Comparison of ENCODE assay signal across 19 cellular contexts in genomic region chr5:142298789-142299188, GRCh38. TPM values are rescaled to one million over a fixed set of nuclear protein-coding genes. Genes with fewer than 3 reads are reported as not detected.
DNase-seq lines count a peak whose midpoint lies in the region; ATAC-seq and TF ChIP-seq lines count a peak whose summit lies in the region.
"Had no signal": no experiment of that assay in that cellular context is flagged by ENCODE, and none has a peak within 500 bp of the region (broad histone marks: within the 10 kb centered on the region; RNA-seq: fewer than 3 reads in every experiment).

No MANE protein-coding gene starts in this region.

- TF ChIP-seq RAD21 in IMR-90 (IDR thresholded peaks at IDR 0.05; ENCODE audit: low read length): no peak

- H3K9ac ChIP-seq in IMR-90 (ENCODE audit: low read depth, low read length) (no peak overlapping the region), mesenchymal stem cell (ENCODE audit: low read length) (no peak overlapping the region)
- H3K9ac ChIP-seq: BLaER1 had no signal

- H3K36me3 Mint-ChIP-seq in chondrocyte (ENCODE audit: low read depth): no peaks in the 10 kb centered on the region
- H3K36me3 Mint-ChIP-seq: CD14-positive monocyte; CD4-positive, alpha-beta memory T cell had no signal

- no peak overlapping the region for H2BK15ac ChIP-seq in IMR-90 (ENCODE audit: low read depth, low read length)
- no peak overlapping the region for H2BK15ac ChIP-seq in mesenchymal stem cell (ENCODE audit: low read depth, poor library complexity, severe bottlenecking)

- H4K20me1 ChIP-seq in IMR-90 (ENCODE audit: insufficient read depth, low read length): peaks cover 4% of the 10 kb centered on the region
- H4K20me1 ChIP-seq: BLaER1 had no signal

- no peak overlapping the region for H3K56ac ChIP-seq in IMR-90 (ENCODE audit: extremely low read depth, insufficient read depth, low read length)

- TF ChIP-seq CTCF in IMR-90 (conservative IDR thresholded peaks at IDR 0.05; ENCODE audit: low read depth, low read length) (no peak), chondrocyte (IDR thresholded peaks at IDR 0.05) (no peak), transverse colon (IDR thresholded peaks at IDR 0.05) (no peak)

- H4K91ac ChIP-seq in IMR-90 (ENCODE audit: insufficient read depth, low read depth, low read length): 0 out of 2 replicates have a peak overlapping the region, but pooled peaks have one; percentile 12
- no peak overlapping the region for H4K91ac ChIP-seq in mesenchymal stem cell (ENCODE audit: low read length)

- no peak overlapping the region for H3K4me3 Mint-ChIP-seq in chondrocyte (ENCODE audit: unreplicated experiment)
- H3K4me3 Mint-ChIP-seq: CD14-positive monocyte; CD4-positive, alpha-beta memory T cell; GM23338; IgD-negative memory B cell had no signal

- in situ Hi-C loops in IMR-90 (cut with MboI; ENCODE audit: low sequenced_read_pairs) (no loop called here), transverse colon (cut with MboI; ENCODE audit: low pct_ligation_motif_present in 1 of 4, low pct_unique_long_range_greater_than_20kb in 1 of 4, low sequenced_read_pairs in 3 of 4) (no loop called here)

- H3K9me3 Mint-ChIP-seq in chondrocyte (ENCODE audit: low read depth): no peaks in the 10 kb centered on the region
- H3K9me3 Mint-ChIP-seq: GM23338, IgD-negative memory B cell had no signal

- H2AK5ac ChIP-seq in IMR-90 (ENCODE audit: low read depth, low read length) (no peak overlapping the region), mesenchymal stem cell (ENCODE audit: low read length, severe bottlenecking) (peak overlapping the region; percentile 54)

- H4K8ac ChIP-seq in IMR-90 (ENCODE audit: low read depth in 2 of 2, low read length in 2 of 2) (0 out of 4 replicates have a peak overlapping the region, but pooled peaks of 1 of the 2 experiments have one; percentile 12), mesenchymal stem cell (ENCODE audit: low read length) (no peak overlapping the region)

- no peaks in the 10 kb centered on the region for H3K27me3 ChIP-seq in IMR-90 (ENCODE audit: control insufficient read depth, insufficient read depth, low read length)
- no peaks in the 10 kb centered on the region for H3K27me3 ChIP-seq in mesenchymal stem cell (ENCODE audit: control insufficient read depth in 1 of 2, insufficient read depth in 1 of 2, low read length in 2 of 2)
- no peaks in the 10 kb centered on the region for H3K27me3 ChIP-seq in transverse colon
- H3K27me3 ChIP-seq: BLaER1 had no signal

- H3K4me1 ChIP-seq in IMR-90 (ENCODE audit: control insufficient read depth, insufficient read depth, low read length): peaks cover 19% of the 10 kb centered on the region
- H3K4me1 ChIP-seq in mesenchymal stem cell (ENCODE audit: control insufficient read depth, insufficient read depth, low read depth, low read length): peaks cover 16% of the 10 kb centered on the region
- H3K4me1 ChIP-seq in transverse colon: peaks cover 5 to 39% (median 27%) of the 10 kb centered on the region in 4 donors

- H3K4ac ChIP-seq in IMR-90 (ENCODE audit: low read depth, low read length) (peak overlapping the region; percentile 44; the same call in 1 of the 2 replicates), mesenchymal stem cell (ENCODE audit: low read depth in 1 of 2, low read length in 2 of 2) (no peak overlapping the region)

- no peak for TF ChIP-seq EP300 in transverse colon (IDR thresholded peaks at IDR 0.05; ENCODE audit: low read depth)

- CTCF ChIA-PET in IMR-90 (lab: Yijun Ruan, JAX): interaction anchor here (0.9 kb wide), 1 partner anchor 250 kb away, joined by 3 read pairs; no protein-coding TSS in a partner anchor

- H2BK5ac ChIP-seq in IMR-90 (ENCODE audit: low read depth, low read length, poor library complexity, severe bottlenecking): no peak overlapping the region
- H2BK5ac ChIP-seq in mesenchymal stem cell (ENCODE audit: low read depth, low read length, poor library complexity, severe bottlenecking): no peak overlapping the region

- H3K4me2 ChIP-seq in IMR-90 (ENCODE audit: low read depth, low read length) (no peak overlapping the region), mesenchymal stem cell (ENCODE audit: low read length, poor library complexity, severe bottlenecking) (no peak overlapping the region)
- H3K4me2 ChIP-seq: BLaER1, GM23338 had no signal

- dilution Hi-C loops in IMR-90 (cut with HindIII; ENCODE audit: low sequenced_read_pairs, unreplicated experiment): no loop called here

- 0% methylated on average over 1 of the region's 6 CpGs; no CpG with 5 or more reads in 1 of the 2 experiments for WGBS in IMR-90 (ENCODE audit: extremely low coverage in 2 of 2, insufficient read length in 1 of 2), 2 experiments
- WGBS in mesenchymal stem cell: 81% methylated on average over 5 of the region's 6 CpGs
- 52 to 55% methylated on average over 6 of the region's 6 CpGs for WGBS in transverse colon (ENCODE audit: low coverage in 1 of 2), 2 donors

- TF ChIP-seq POLR2A in IMR-90 (IDR thresholded peaks at IDR 0.05; ENCODE audit: low read depth, low read length): no peak
- no peak for TF ChIP-seq POLR2A in transverse colon (IDR thresholded peaks at IDR 0.05)

- H3K14ac ChIP-seq in IMR-90 (replicated peaks; ENCODE audit: low read depth, low read length) (no peak overlapping the region), mesenchymal stem cell (ENCODE audit: low read length in 2 of 2) (no peak overlapping the region)

- H3K9me1 ChIP-seq in IMR-90 (ENCODE audit: insufficient read depth, low read length): peaks cover 23% of the 10 kb centered on the region

- peaks cover 37% of the 10 kb centered on the region for H3K4me1 Mint-ChIP-seq in chondrocyte (ENCODE audit: low read depth)
- H3K4me1 Mint-ChIP-seq: CD14-positive monocyte, IgD-negative memory B cell had no signal

- H3K9me3 ChIP-seq in IMR-90 (ENCODE audit: control insufficient read depth, insufficient read depth, low read length) (no peaks in the 10 kb centered on the region), mesenchymal stem cell (ENCODE audit: control insufficient read depth, low read length) (no peaks in the 10 kb centered on the region), transverse colon (no peaks in the 10 kb centered on the region)
- H3K9me3 ChIP-seq: BLaER1 had no signal

- H3K27ac ChIP-seq in IMR-90 (ENCODE audit: insufficient read depth, low read length) (no peak overlapping the region), mesenchymal stem cell (ENCODE audit: low read length, poor library complexity, severe bottlenecking) (no peak overlapping the region), transverse colon (peak overlapping the region in 2 of 4 donors; percentile 9 to 29)
- H3K27ac ChIP-seq: BLaER1 had no signal

- no peak overlapping the region for H2AFZ ChIP-seq in IMR-90 (replicated peaks; ENCODE audit: low read length, poor library complexity)
- no peak overlapping the region for H2AFZ ChIP-seq in mesenchymal stem cell (ENCODE audit: low read depth, low read length)
- H2AFZ ChIP-seq: GM23338 had no signal

- no peak overlapping the region for H2AK9ac ChIP-seq in IMR-90 (replicated peaks; ENCODE audit: low read depth, low read length, poor library complexity)

- H3K4me3 ChIP-seq in IMR-90 (ENCODE audit: insufficient read depth, low read depth, low read length) (no peak overlapping the region), mesenchymal stem cell (ENCODE audit: insufficient read depth in 1 of 2, low read depth in 1 of 2, low read length in 2 of 2) (no peak overlapping the region), transverse colon (no peak overlapping the region)
- H3K4me3 ChIP-seq: BLaER1, GM12878, GM23338 had no signal

- H4K5ac ChIP-seq in IMR-90 (ENCODE audit: low read depth, low read length): no peak overlapping the region

- H3K18ac ChIP-seq in IMR-90 (ENCODE audit: low read depth, low read length): no peak overlapping the region
- no peak overlapping the region for H3K18ac ChIP-seq in mesenchymal stem cell (ENCODE audit: low read depth in 1 of 2, low read length in 2 of 2)

- H2BK12ac ChIP-seq in mesenchymal stem cell (ENCODE audit: low read length in 2 of 2): no peak overlapping the region

- no peaks in the 10 kb centered on the region for H3K36me3 ChIP-seq in IMR-90 (ENCODE audit: control insufficient read depth, insufficient read depth, low read length)
- H3K36me3 ChIP-seq in mesenchymal stem cell (ENCODE audit: control insufficient read depth in 1 of 2, insufficient read depth in 2 of 2, low read depth in 1 of 2, low read length in 2 of 2): peaks cover 5 to 18% of the 10 kb centered on the region in 2 experiments
- no peaks in the 10 kb centered on the region for H3K36me3 ChIP-seq in transverse colon
- H3K36me3 ChIP-seq: BLaER1 had no signal

- DNase-seq in IMR-90: no peak
- no peak for DNase-seq in chondrocyte (ENCODE audit: low spot score)
- no peak for DNase-seq in mesenchymal stem cell
- DNase-seq in transverse colon: peak; percentile 36
- no peak for DNase-seq in anterior cingulate cortex (lab: John Stamatoyannopoulos, UW)
- no peak for DNase-seq in NCI-H345 treated with DMSO at 0.1 percent for 48 hours (lab: John Stamatoyannopoulos, UW; ENCODE audit: unreplicated experiment)
- DNase-seq: 8988T; Calu3; CD4-positive, alpha-beta memory T cell; DND-41; EL; H7 had no signal

- intact Hi-C loops in IMR-90 (cut with micrococcal nuclease): no loop called here
- intact Hi-C loops in transverse colon (cut with DNase I; ENCODE audit: low total_unique reads): no loop called here

- peak overlapping the region; percentile 47; the same call in 1 of the 2 replicates for H2BK20ac ChIP-seq in IMR-90 (ENCODE audit: low read depth, low read length)

- no peaks in the 10 kb centered on the region for H3K27me3 Mint-ChIP-seq in chondrocyte (ENCODE audit: low read depth)

- H2BK120ac ChIP-seq in IMR-90 (ENCODE audit: low read depth, low read length): peak overlapping the region; percentile 21; the same call in 1 of the 2 replicates
- H2BK120ac ChIP-seq in mesenchymal stem cell (ENCODE audit: low read depth, low read length): no peak overlapping the region

- H3K23ac ChIP-seq in IMR-90 (ENCODE audit: low read depth, low read length): no peak overlapping the region
- H3K23ac ChIP-seq in mesenchymal stem cell (ENCODE audit: low read length in 2 of 2): no peak overlapping the region

- POLR2A ChIA-PET in IMR-90 (lab: Charles Lee; ENCODE audit: unreplicated experiment): interaction anchor here (0.6 kb wide), 1 partner anchor 26 kb away, joined by 6 read pairs; the partner anchor contains the start of gene SPRY4

- no TSS peak for BruUV-seq in IMR-90 (replicated peaks; lab: Mats Ljungman, UMichigan)

- ATAC-seq in IMR-90 (ENCODE audit: low read depth) (no peak), GM18867 (IDR thresholded peaks at IDR 0.05; ENCODE audit: unreplicated experiment) (no peak)
- ATAC-seq: GM12878, GM23338, HCT116 had no signal

- peak overlapping the region; percentile 0 for H3K27ac Mint-ChIP-seq in chondrocyte (ENCODE audit: unreplicated experiment)
- H3K27ac Mint-ChIP-seq: CD14-positive monocyte, GM23338, IgD-negative memory B cell had no signal

- peaks cover 29 to 79% of the 10 kb centered on the region in 2 experiments for H3K79me1 ChIP-seq in IMR-90 (ENCODE audit: low read depth in 1 of 2, low read length in 2 of 2)
- peaks cover 30% of the 10 kb centered on the region for H3K79me1 ChIP-seq in mesenchymal stem cell (replicated peaks; ENCODE audit: low read length, poor library complexity, severe bottlenecking)

RNA-seq across cellular contexts. Expression of gene SPRY4, which starts 26.0 kb away (rescaled TPM):
- total RNA-seq in IMR-90 (2012; rRNA removed): 8.4 and 10.3 TPM in 2 replicates
- polyA plus RNA-seq in IMR-90 (2012; rRNA removed): 21.0 and 22.1 TPM in 2 replicates
- polyA plus RNA-seq in IMR-90 (2012; cell fraction: cytosol; rRNA removed): 13.3 and 14.6 TPM in 2 replicates
- polyA plus RNA-seq in IMR-90 (2012; cell fraction: nucleus; rRNA removed; ENCODE audit: low replicate concordance): 59.8 and 89.3 TPM in 2 replicates
- total RNA-seq in chondrocyte: 5.3 to 9.6 TPM (median 8.3 TPM) in 3 replicates
- polyA plus RNA-seq in mesenchymal stem cell (2013, experiment 1 of 2): 98.3 TPM
- polyA plus RNA-seq in mesenchymal stem cell (2013, experiment 2 of 2): 95.2 TPM
- total RNA-seq in transverse colon: 10 to 100 TPM in 3 of 4 donors, 1 to 10 TPM in 1; 8.2 to 19.3 (median 15.7) TPM
- total RNA-seq: CD4-positive, alpha-beta memory T cell had no signal
- polyA plus RNA-seq: CD14-positive monocyte; CD4-positive, alpha-beta memory T cell; IgD-negative memory B cell had no signal
